In the genomic region with DNA sequence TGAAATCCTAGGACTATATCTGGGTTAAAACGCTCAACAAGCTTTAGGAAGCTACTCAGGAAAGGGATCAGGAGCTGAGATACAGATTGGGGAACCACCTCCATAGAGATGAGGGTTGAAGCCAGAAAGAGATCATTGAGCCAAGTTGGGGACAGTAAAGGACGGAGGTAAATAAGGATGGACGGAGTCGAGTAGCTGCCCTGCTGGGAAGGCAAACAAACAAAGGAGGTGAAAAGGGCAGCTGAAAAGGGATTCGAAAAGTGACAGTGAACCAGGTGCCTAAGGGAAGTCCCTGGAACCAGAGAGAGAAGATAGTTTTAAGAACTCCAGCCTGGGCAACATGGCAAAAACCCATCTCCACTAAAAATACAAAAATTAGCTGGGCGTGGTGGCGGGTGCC, we compare ENCODE assay signal across 17 cellular contexts.
"Had no signal": no experiment of that assay in that cellular context is flagged by ENCODE, and none has a peak within 500 bp of the region (broad histone marks: within the 10 kb centered on the region; RNA-seq: fewer than 3 reads in every experiment).

No MANE protein-coding gene starts in this region.

- H3K36me3 ChIP-seq: esophagus squamous epithelium, right lobe of liver, suprapubic skin had no signal

- DNase-seq: activated CD4-positive, alpha-beta T cell treated with anti-CD3 and anti-CD28 coated beads for 48 hours; activated CD8-positive, alpha-beta memory T cell treated with anti-CD3 and anti-CD28 coated beads, Interleukin-2, amount 50 U/mL, for 4 hours; activated CD8-positive, alpha-beta T cell treated with anti-CD3 and anti-CD28 coated beads, Interleukin-2, amount 10 ng/mL, durations not matched to agents 7 days and 5 days; activated effector memory CD4-positive, alpha-beta T cell treated with anti-CD3 and anti-CD28 coated beads, Interleukin-2, amount 50 U/mL, for 16 hours; activated T-cell treated with anti-CD3 and anti-CD28 coated beads, Interleukin-2, amount 50 U/mL, for 48 hours; caudate nucleus; esophagus squamous epithelium; left ventricle myocardium superior; mucosa of descending colon; naive thymus-derived CD4-positive, alpha-beta T cell; right lobe of liver; stimulated activated CD4-positive, alpha-beta T cell treated with anti-CD3 and anti-CD28 coated beads, Interleukin-4, amount 100 ng/mL, for 4 hours; stimulated activated CD8-positive, alpha-beta memory T cell treated with anti-CD3 and anti-CD28 coated beads, Interleukin-4, amount 100 ng/mL, for 48 hours; trophoblast cell had no signal

- H2AFZ ChIP-seq: hepatocyte had no signal

- H3K4me3 ChIP-seq: esophagus squamous epithelium, hepatocyte, mucosa of descending colon, right lobe of liver, smooth muscle cell, suprapubic skin had no signal

- H3K9me3 ChIP-seq: esophagus squamous epithelium, mucosa of descending colon, right lobe of liver, suprapubic skin had no signal

- H3K27me3 ChIP-seq: esophagus squamous epithelium, hepatocyte, right lobe of liver, suprapubic skin had no signal

- H3K4me2 ChIP-seq: hepatocyte, smooth muscle cell had no signal

- H3K4me1 ChIP-seq: esophagus squamous epithelium, right lobe of liver, suprapubic skin had no signal

- H3K79me2 ChIP-seq: hepatocyte had no signal
